Comparison of ENCODE assay signal across 1 cellular context in the genomic region with DNA sequence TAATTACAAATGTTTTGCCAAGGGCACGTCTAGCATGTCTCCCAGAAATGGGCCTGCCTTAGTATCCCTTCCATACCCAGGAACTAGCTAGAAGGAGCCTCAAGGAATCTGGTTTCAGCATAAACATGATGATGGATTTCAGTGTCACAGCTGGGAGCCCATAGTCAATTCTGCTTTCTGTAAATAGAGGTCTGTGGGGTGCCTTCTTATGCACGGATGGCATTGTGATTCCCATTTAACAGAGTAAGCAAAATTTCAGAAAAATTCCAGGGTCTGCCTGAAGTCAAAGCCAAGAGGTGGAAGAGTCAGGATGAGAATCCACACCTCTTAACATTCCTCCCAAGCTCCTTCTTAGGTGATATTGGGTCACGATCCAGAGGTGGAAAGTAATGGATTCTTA.
TF ChIP-seq lines count a peak whose summit lies in the region.

No MANE protein-coding gene starts in this region.

TF ChIP-seq in Ishikawa, 13 proteins besides CTCF, POLR2A, EP300 and RAD21:
- TF ChIP-seq, protein P1, sequence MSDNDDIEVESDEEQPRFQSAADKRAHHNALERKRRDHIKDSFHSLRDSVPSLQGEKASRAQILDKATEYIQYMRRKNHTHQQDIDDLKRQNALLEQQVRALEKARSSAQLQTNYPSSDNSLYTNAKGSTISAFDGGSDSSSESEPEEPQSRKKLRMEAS (IDR thresholded peaks at IDR 0.05): no peak
- TF ChIP-seq, protein P2, sequence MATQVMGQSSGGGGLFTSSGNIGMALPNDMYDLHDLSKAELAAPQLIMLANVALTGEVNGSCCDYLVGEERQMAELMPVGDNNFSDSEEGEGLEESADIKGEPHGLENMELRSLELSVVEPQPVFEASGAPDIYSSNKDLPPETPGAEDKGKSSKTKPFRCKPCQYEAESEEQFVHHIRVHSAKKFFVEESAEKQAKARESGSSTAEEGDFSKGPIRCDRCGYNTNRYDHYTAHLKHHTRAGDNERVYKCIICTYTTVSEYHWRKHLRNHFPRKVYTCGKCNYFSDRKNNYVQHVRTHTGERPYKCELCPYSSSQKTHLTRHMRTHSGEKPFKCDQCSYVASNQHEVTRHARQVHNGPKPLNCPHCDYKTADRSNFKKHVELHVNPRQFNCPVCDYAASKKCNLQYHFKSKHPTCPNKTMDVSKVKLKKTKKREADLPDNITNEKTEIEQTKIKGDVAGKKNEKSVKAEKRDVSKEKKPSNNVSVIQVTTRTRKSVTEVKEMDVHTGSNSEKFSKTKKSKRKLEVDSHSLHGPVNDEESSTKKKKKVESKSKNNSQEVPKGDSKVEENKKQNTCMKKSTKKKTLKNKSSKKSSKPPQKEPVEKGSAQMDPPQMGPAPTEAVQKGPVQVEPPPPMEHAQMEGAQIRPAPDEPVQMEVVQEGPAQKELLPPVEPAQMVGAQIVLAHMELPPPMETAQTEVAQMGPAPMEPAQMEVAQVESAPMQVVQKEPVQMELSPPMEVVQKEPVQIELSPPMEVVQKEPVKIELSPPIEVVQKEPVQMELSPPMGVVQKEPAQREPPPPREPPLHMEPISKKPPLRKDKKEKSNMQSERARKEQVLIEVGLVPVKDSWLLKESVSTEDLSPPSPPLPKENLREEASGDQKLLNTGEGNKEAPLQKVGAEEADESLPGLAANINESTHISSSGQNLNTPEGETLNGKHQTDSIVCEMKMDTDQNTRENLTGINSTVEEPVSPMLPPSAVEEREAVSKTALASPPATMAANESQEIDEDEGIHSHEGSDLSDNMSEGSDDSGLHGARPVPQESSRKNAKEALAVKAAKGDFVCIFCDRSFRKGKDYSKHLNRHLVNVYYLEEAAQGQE (IDR thresholded peaks at IDR 0.05; ENCODE audit: low read depth): no peak
- TF ChIP-seq CREB1 (IDR thresholded peaks at IDR 0.05; ENCODE audit: low read depth) (no peak), FOXM1 (IDR thresholded peaks at IDR 0.05; ENCODE audit: borderline replicate concordance, low read depth) (no peak), NFIC (IDR thresholded peaks at IDR 0.05) (no peak), TEAD4 (IDR thresholded peaks at IDR 0.05) (no peak), TCF12 (IDR thresholded peaks at IDR 0.05; ENCODE audit: low read depth) (no peak), YY1 (IDR thresholded peaks at IDR 0.05; ENCODE audit: low read depth) (no peak)
- TF ChIP-seq, protein P3, sequence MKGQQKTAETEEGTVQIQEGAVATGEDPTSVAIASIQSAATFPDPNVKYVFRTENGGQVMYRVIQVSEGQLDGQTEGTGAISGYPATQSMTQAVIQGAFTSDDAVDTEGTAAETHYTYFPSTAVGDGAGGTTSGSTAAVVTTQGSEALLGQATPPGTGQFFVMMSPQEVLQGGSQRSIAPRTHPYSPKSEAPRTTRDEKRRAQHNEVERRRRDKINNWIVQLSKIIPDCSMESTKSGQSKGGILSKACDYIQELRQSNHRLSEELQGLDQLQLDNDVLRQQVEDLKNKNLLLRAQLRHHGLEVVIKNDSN (IDR thresholded peaks at IDR 0.05): no peak
